ENCODE assay signal across 14 cellular contexts in genomic region chr17:46171939-46172338, GRCh38. TPM values are rescaled to one million over a fixed set of nuclear protein-coding genes. Genes with fewer than 3 reads are reported as not detected.
DNase-seq lines count a peak whose midpoint lies in the region; ATAC-seq and TF ChIP-seq lines count a peak whose summit lies in the region.
"Had no signal": no experiment of that assay in that cellular context is flagged by ENCODE, and none has a peak within 500 bp of the region (broad histone marks: within the 10 kb centered on the region; RNA-seq: fewer than 3 reads in every experiment).

No MANE protein-coding gene starts in this region.

- 90 to 94% (median 92%) methylated on average over 14 of the region's 14 CpGs for WGBS in adrenal gland, 4 donors

- H3K9me3 Mint-ChIP-seq in activated naive CD4-positive, alpha-beta T cell treated with anti-CD3 and anti-CD28 coated beads, Interleukin-2, amount 50 U/mL, for 24 hours, result no peaks in the 10 kb centered on the region
- no peaks in the 10 kb centered on the region for H3K9me3 Mint-ChIP-seq in chondrocyte (ENCODE audit: low read depth)
- H3K9me3 Mint-ChIP-seq in osteocyte (ENCODE audit: unreplicated experiment), result no peaks in the 10 kb centered on the region
- H3K9me3 Mint-ChIP-seq: brain had no signal

- no peak for TF ChIP-seq POLR2A in adrenal gland (IDR thresholded peaks at IDR 0.05)

- ATAC-seq in GM18873 (IDR thresholded peaks at IDR 0.05; ENCODE audit: low FRiP score, unreplicated experiment) (no peak), GM21786 (IDR thresholded peaks at IDR 0.05; ENCODE audit: unreplicated experiment) (no peak)
- ATAC-seq: pancreas, SK-N-SH treated with all-trans-retinoic acid at 6 μM for 48 hours had no signal

- peaks cover 98% of the 10 kb centered on the region for H3K4me1 Mint-ChIP-seq in activated naive CD4-positive, alpha-beta T cell treated with anti-CD3 and anti-CD28 coated beads, Interleukin-2, amount 50 U/mL, for 24 hours
- H3K4me1 Mint-ChIP-seq in chondrocyte (ENCODE audit: low read depth), result peaks cover 72% of the 10 kb centered on the region
- peaks cover 66% of the 10 kb centered on the region for H3K4me1 Mint-ChIP-seq in osteocyte (ENCODE audit: unreplicated experiment)

- no peaks in the 10 kb centered on the region for H3K27me3 ChIP-seq in adrenal gland
- H3K27me3 ChIP-seq: left lung, MG63, pancreas had no signal

- intact Hi-C loops in adrenal gland (cut with DNase I), result no loop called here

- H3K36me3 ChIP-seq in adrenal gland (replicated peaks in 1 of 2), result peaks cover 0 to 16% of the 10 kb centered on the region in 2 donors

- peak overlapping the region; percentile 31 for H3K4me3 ChIP-seq in Jurkat, Clone E6-1 (ENCODE audit: low read length)
- no peak overlapping the region for H3K4me3 ChIP-seq in adrenal gland
- H3K4me3 ChIP-seq: left lung, MG63, pancreas had no signal

- TF ChIP-seq CTCF in chondrocyte (IDR thresholded peaks at IDR 0.05) (no peak), osteocyte (IDR thresholded peaks at IDR 0.05) (no peak), adrenal gland (IDR thresholded peaks at IDR 0.05) (no peak)

- H3K4me3 Mint-ChIP-seq in activated naive CD4-positive, alpha-beta T cell treated with anti-CD3 and anti-CD28 coated beads, Interleukin-2, amount 50 U/mL, for 24 hours, result no peak overlapping the region
- no peak overlapping the region for H3K4me3 Mint-ChIP-seq in chondrocyte (ENCODE audit: unreplicated experiment)
- H3K4me3 Mint-ChIP-seq in osteocyte (ENCODE audit: unreplicated experiment), result no peak overlapping the region

- no peaks in the 10 kb centered on the region for H3K9me3 ChIP-seq in adrenal gland (replicated peaks in 1 of 3)
- H3K9me3 ChIP-seq: left lung, MG63, pancreas had no signal

- no peak for DNase-seq in activated naive CD4-positive, alpha-beta T cell (lab: John Stamatoyannopoulos, UW)
- DNase-seq in Jurkat, Clone E6-1 (ENCODE audit: low read depth, low spot score), result peak; percentile 73
- DNase-seq in chondrocyte (ENCODE audit: low spot score) (no peak), osteocyte (ENCODE audit: extremely low spot score, unreplicated experiment) (no peak), adrenal gland (no peak)
- DNase-seq: H7, left lung, MG63, pancreas had no signal

- H3K27me3 Mint-ChIP-seq in activated naive CD4-positive, alpha-beta T cell treated with anti-CD3 and anti-CD28 coated beads, Interleukin-2, amount 50 U/mL, for 24 hours, result no peaks in the 10 kb centered on the region
- H3K27me3 Mint-ChIP-seq in chondrocyte (ENCODE audit: low read depth) (no peaks in the 10 kb centered on the region), osteocyte (ENCODE audit: unreplicated experiment) (no peaks in the 10 kb centered on the region)
- H3K27me3 Mint-ChIP-seq: brain had no signal

- peak overlapping the region; percentile 82 for H3K27ac Mint-ChIP-seq in activated naive CD4-positive, alpha-beta T cell treated with anti-CD3 and anti-CD28 coated beads, Interleukin-2, amount 50 U/mL, for 24 hours
- peak overlapping the region; percentile 39 for H3K27ac Mint-ChIP-seq in chondrocyte (ENCODE audit: unreplicated experiment)
- peak overlapping the region; percentile 31 for H3K27ac Mint-ChIP-seq in osteocyte (ENCODE audit: unreplicated experiment)

- peaks cover 10% of the 10 kb centered on the region for H3K36me3 Mint-ChIP-seq in activated naive CD4-positive, alpha-beta T cell treated with anti-CD3 and anti-CD28 coated beads, Interleukin-2, amount 50 U/mL, for 24 hours
- H3K36me3 Mint-ChIP-seq in chondrocyte (ENCODE audit: low read depth) (peaks cover 21% of the 10 kb centered on the region), osteocyte (ENCODE audit: unreplicated experiment) (peaks cover 31% of the 10 kb centered on the region)

- H3K4me1 ChIP-seq in adrenal gland (replicated peaks in 1 of 2), result peaks cover 16 to 66% of the 10 kb centered on the region in 2 donors

- H3K27ac ChIP-seq in adrenal gland, result no peak overlapping the region
- H3K27ac ChIP-seq: left lung, pancreas had no signal

RNA-seq across cellular contexts. Expression of gene KANSL1, which starts 21.3 kb away (rescaled TPM):
- 41.7 TPM for polyA plus RNA-seq in Jurkat, Clone E6-1 (2012; ENCODE audit: insufficient read depth, insufficient read length)
- 61.4 to 75.8 TPM (median 68.8 TPM) in 3 replicates for total RNA-seq in chondrocyte
- total RNA-seq in osteocyte, result 99.0 and 102 TPM in 2 replicates
- total RNA-seq in adrenal gland, result 10 to 100 TPM; 27.1 to 81.2 (median 67.5) TPM
- 10 to 100 TPM; 23.2 to 34.3 (median 32.1) TPM for polyA plus RNA-seq in adrenal gland

Comparison
In these comparisons a context has a peak if more than half of its experiments do, and no peak if none do; other contexts are left out.
1. H3K27ac Mint-ChIP-seq: peak in every context shown above with its lines; median percentile 82 in activated naive CD4-positive, alpha-beta T cell treated with anti-CD3 and anti-CD28 coated beads, Interleukin-2, amount 50 U/mL, for 24 hours; 39 in chondrocyte; 31 in osteocyte.